In the genomic region with DNA sequence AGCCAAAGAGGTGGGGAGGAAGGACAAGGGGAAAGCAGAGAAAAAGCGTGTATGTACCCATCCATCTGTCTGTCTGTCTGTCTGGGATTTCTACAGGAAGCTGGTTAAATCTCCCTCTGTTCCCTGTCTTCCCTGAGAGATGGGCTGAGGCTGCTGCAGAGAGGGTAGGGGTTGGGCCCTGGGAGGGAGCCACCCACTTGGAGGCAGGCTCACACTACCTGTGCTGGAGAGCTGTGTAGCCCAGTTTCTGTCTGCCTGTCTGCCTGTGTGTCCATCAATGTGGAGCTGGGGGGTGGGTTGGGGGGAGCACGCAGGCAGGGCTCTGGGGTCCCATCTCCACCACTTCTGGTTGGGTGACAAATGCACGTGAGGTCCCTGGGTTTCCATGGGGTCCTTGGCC, we compare ENCODE assay signal across 1 cellular context.
TF ChIP-seq lines count a peak whose summit lies in the region.

No MANE protein-coding gene starts in this region.

TF ChIP-seq in HepG2, 621 proteins besides CTCF, POLR2A, EP300 and RAD21:
- TF ChIP-seq ZBTB42 (CRISPR knock-in tag; IDR thresholded peaks at IDR 0.05) (no peak), E2F5 (CRISPR knock-in tag; conservative IDR thresholded peaks at IDR 0.05) (no peak), ELF4 (CRISPR knock-in tag; IDR thresholded peaks at IDR 0.05; ENCODE audit: borderline replicate concordance) (no peak), AGO1 (IDR thresholded peaks at IDR 0.05; ENCODE audit: low read depth, low read length, poor library complexity, severe bottlenecking) (no peak), SSRP1 (CRISPR knock-in tag; IDR thresholded peaks at IDR 0.05) (no peak), REXO4 (CRISPR knock-in tag; IDR thresholded peaks at IDR 0.05; ENCODE audit: borderline replicate concordance) (no peak), POGZ (CRISPR knock-in tag; IDR thresholded peaks at IDR 0.05) (no peak), CENPX (CRISPR knock-in tag; IDR thresholded peaks at IDR 0.05) (no peak), ZNF414 (CRISPR knock-in tag; IDR thresholded peaks at IDR 0.05) (no peak), ZNF407 (CRISPR knock-in tag; IDR thresholded peaks at IDR 0.05; ENCODE audit: not compliant biosample characterization) (no peak), MTF2 (CRISPR knock-in tag; IDR thresholded peaks at IDR 0.05; ENCODE audit: borderline replicate concordance) (no peak), PBX2 (CRISPR knock-in tag; IDR thresholded peaks at IDR 0.05) (no peak), GATAD2A (CRISPR knock-in tag; IDR thresholded peaks at IDR 0.05) (no peak), NR3C1 (CRISPR knock-in tag; IDR thresholded peaks at IDR 0.05) (no peak)
- TF ChIP-seq, protein P1, sequence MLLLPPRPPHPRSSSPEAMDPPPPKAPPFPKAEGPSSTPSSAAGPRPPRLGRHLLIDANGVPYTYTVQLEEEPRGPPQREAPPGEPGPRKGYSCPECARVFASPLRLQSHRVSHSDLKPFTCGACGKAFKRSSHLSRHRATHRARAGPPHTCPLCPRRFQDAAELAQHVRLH (CRISPR knock-in tag; IDR thresholded peaks at IDR 0.05; ENCODE audit: borderline replicate concordance, low read depth), result no peak
TF ChIP-seq in HepG2: peak in this region for 0.
